In the genomic region with DNA sequence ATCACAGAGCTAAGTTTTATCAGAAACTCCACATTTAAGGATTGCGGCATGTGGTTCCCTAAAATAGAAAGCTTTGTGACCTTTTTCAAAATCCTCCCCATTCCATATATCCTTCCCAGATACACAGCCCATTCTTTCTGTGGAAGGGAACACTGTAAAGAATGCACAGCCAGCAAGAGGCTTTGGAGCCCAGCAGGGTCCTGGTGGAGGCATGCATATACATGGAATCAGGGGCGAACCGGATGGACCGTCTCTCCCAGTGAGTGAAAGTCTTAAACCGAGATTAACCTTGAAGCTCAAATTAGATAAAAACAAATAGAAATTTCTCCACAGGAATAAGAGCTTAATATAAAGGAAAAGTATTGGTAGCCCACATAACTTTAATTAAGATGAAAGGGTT, we compare ENCODE assay signal across 1 cellular context.
TF ChIP-seq lines count a peak whose summit lies in the region.

No MANE protein-coding gene starts in this region.

TF ChIP-seq in WTC11, 78 proteins besides CTCF, POLR2A, EP300 and RAD21 (continued from another document):
- TF ChIP-seq, protein P1, sequence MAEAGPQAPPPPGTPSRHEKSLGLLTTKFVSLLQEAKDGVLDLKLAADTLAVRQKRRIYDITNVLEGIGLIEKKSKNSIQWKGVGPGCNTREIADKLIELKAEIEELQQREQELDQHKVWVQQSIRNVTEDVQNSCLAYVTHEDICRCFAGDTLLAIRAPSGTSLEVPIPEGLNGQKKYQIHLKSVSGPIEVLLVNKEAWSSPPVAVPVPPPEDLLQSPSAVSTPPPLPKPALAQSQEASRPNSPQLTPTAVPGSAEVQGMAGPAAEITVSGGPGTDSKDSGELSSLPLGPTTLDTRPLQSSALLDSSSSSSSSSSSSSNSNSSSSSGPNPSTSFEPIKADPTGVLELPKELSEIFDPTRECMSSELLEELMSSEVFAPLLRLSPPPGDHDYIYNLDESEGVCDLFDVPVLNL (CRISPR knock-in tag; IDR thresholded peaks at IDR 0.05; ENCODE audit: borderline replicate concordance, low read depth) = no peak
- TF ChIP-seq, protein P2, sequence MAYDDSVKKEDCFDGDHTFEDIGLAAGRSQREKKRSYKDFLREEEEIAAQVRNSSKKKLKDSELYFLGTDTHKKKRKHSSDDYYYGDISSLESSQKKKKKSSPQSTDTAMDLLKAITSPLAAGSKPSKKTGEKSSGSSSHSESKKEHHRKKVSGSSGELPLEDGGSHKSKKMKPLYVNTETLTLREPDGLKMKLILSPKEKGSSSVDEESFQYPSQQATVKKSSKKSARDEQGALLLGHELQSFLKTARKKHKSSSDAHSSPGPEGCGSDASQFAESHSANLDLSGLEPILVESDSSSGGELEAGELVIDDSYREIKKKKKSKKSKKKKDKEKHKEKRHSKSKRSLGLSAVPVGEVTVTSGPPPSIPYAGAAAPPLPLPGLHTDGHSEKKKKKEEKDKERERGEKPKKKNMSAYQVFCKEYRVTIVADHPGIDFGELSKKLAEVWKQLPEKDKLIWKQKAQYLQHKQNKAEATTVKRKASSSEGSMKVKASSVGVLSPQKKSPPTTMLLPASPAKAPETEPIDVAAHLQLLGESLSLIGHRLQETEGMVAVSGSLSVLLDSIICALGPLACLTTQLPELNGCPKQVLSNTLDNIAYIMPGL (CRISPR knock-in tag; IDR thresholded peaks at IDR 0.05) = no peak
- TF ChIP-seq ZNF121 (CRISPR knock-in tag; IDR thresholded peaks at IDR 0.05) (no peak), ZBTB21 (CRISPR knock-in tag; IDR thresholded peaks at IDR 0.05; ENCODE audit: borderline replicate concordance) (no peak), TP53 (CRISPR knock-in tag; IDR thresholded peaks at IDR 0.05) (no peak), RELA (CRISPR knock-in tag; IDR thresholded peaks at IDR 0.05; ENCODE audit: borderline replicate concordance) (no peak), ZNF219 (CRISPR knock-in tag; IDR thresholded peaks at IDR 0.05; ENCODE audit: borderline replicate concordance) (no peak), ELF4 (CRISPR knock-in tag; IDR thresholded peaks at IDR 0.05; ENCODE audit: low read depth) (no peak), NR2C2 (CRISPR knock-in tag; IDR thresholded peaks at IDR 0.05) (no peak), NFYB (CRISPR knock-in tag; conservative IDR thresholded peaks at IDR 0.05; ENCODE audit: low read depth) (no peak)
